Comparison of ENCODE assay signal across 8 cellular contexts in genomic region chr16:4350365-4350786, GRCh38. TPM values are rescaled to one million over a fixed set of nuclear protein-coding genes. Genes with fewer than 3 reads are reported as not detected.
DNase-seq lines count a peak whose midpoint lies in the region; ATAC-seq and TF ChIP-seq lines count a peak whose summit lies in the region.

No MANE protein-coding gene starts in this region.

- H3K36me3 ChIP-seq in HAP-1 (replicated peaks): peaks cover 19% of the 10 kb centered on the region
- peaks cover 8% of the 10 kb centered on the region for H3K36me3 ChIP-seq in iPS DF 6.9 (ENCODE audit: control insufficient read depth, insufficient read depth, low read length)

- H3K27me3 ChIP-seq in HAP-1 (ENCODE audit: low read depth): no peaks in the 10 kb centered on the region
- H3K27me3 ChIP-seq in iPS DF 6.9 (ENCODE audit: control insufficient read depth, insufficient read depth, low read length): no peaks in the 10 kb centered on the region

- H3K9me3 ChIP-seq in HAP-1 (no peaks in the 10 kb centered on the region), iPS DF 6.9 (ENCODE audit: control insufficient read depth, insufficient read depth, low read length) (no peaks in the 10 kb centered on the region)

- peaks cover 18% of the 10 kb centered on the region for H3K4me1 Mint-ChIP-seq in activated B cell treated with CpG ODN at 0.5 μM for 24 hours

- peak overlapping the region; percentile 77 for H3K27ac Mint-ChIP-seq in activated B cell treated with CpG ODN at 0.5 μM for 24 hours

- intact Hi-C loops in activated B cell treated with CpG ODN at 0.5 μM for 24 hours (cut with micrococcal nuclease): loop anchor here (2.0 to 5.0 kb wide), 4 partner anchors 14 to 78 kb away; partner anchors contain the start of genes CORO7 and TFAP4

- no peak overlapping the region for H3K27ac ChIP-seq in iPS DF 6.9 (ENCODE audit: low read length)

- CTCF ChIA-PET in activated B cell treated with CpG ODN at 0.5 μM for 24 hours (lab: Charles Lee): interaction anchor here (1.1 to 2.6 kb wide), 3 partner anchors 52 to 97 kb away, joined by 3 to 9 read pairs (median 3); no protein-coding TSS in a partner anchor

- TF ChIP-seq CTCF in activated B cell treated with CpG ODN at 0.5 μM for 24 hours (IDR thresholded peaks at IDR 0.05): no peak
- TF ChIP-seq CTCF in GM10266 (IDR thresholded peaks at IDR 0.05; ENCODE audit: control insufficient read depth, insufficient read depth, low read depth, missing control alignments): no peak

- DNase-seq in HAP-1 (ENCODE audit: low spot score in 2 of 2): no peak
- no peak for DNase-seq in activated B cell treated with CpG ODN at 0.5 μM for 24 hours
- DNase-seq in iPS DF 6.9 (ENCODE audit: low read depth, low spot score): no peak
- no peak for DNase-seq in stimulated activated naive CD8-positive, alpha-beta T cell treated with anti-CD3 and anti-CD28 coated beads, Interleukin-15, Interleukin-2, amounts not matched to agents 100 U/mL and 50 U/mL, for 24 hours
- no peak for DNase-seq in GM10266 (ENCODE audit: extremely low spot score)
- DNase-seq in NAMALWA (ENCODE audit: low spot score): no peak
- no peak for DNase-seq in HT-29 (ENCODE audit: low spot score)

- H3K27me3 Mint-ChIP-seq in activated B cell treated with CpG ODN at 0.5 μM for 24 hours: no peaks in the 10 kb centered on the region

- ATAC-seq in activated B cell treated with CpG ODN at 0.5 μM for 24 hours (ENCODE audit: low read depth) (no peak), GM18907 (IDR thresholded peaks at IDR 0.05; ENCODE audit: unreplicated experiment) (no peak)
- ATAC-seq in stimulated activated naive CD8-positive, alpha-beta T cell treated with anti-CD3 and anti-CD28 coated beads, Interleukin-15, Interleukin-2, amounts not matched to agents 100 U/mL and 50 U/mL, for 24 hours: peak; percentile 1

- peak overlapping the region; percentile 91 for H3K4me3 Mint-ChIP-seq in activated B cell treated with CpG ODN at 0.5 μM for 24 hours

- no peaks in the 10 kb centered on the region for H3K9me3 Mint-ChIP-seq in activated B cell treated with CpG ODN at 0.5 μM for 24 hours

- peaks cover 6% of the 10 kb centered on the region for H3K4me1 ChIP-seq in HAP-1
- H3K4me1 ChIP-seq in iPS DF 6.9 (ENCODE audit: control insufficient read depth, insufficient read depth, low read length): no peaks in the 10 kb centered on the region

- H3K4me3 ChIP-seq in HAP-1: peak overlapping the region; percentile 86
- H3K4me3 ChIP-seq in iPS DF 6.9 (ENCODE audit: low read length): peak overlapping the region; percentile 72

- peaks cover 14% of the 10 kb centered on the region for H3K36me3 Mint-ChIP-seq in activated B cell treated with CpG ODN at 0.5 μM for 24 hours (ENCODE audit: low read depth)

- POLR2A ChIA-PET in activated B cell treated with CpG ODN at 0.5 μM for 24 hours (lab: Charles Lee): interaction anchor here (0.6 to 2.5 kb wide), 7 partner anchors 23 to 1248 kb away, joined by 3 to 11 read pairs (median 3); partner anchors contain the start of genes ALG1 and TFAP4

- in situ Hi-C loops in HAP-1 (cut with MboI; ENCODE audit: low sequenced_read_pairs): loop anchor here (5.0 kb wide), 1 partner anchor 62 kb away; no protein-coding TSS in a partner anchor

- WGBS in iPS DF 6.9 (ENCODE audit: insufficient coverage, insufficient read length): no CpG with 5 or more reads among the region's 24 CpGs

RNA-seq across cellular contexts. Expression of gene PAM16, which starts 0.7 kb away (rescaled TPM):
- 42.4 and 58.1 TPM in 2 replicates for total RNA-seq in activated B cell treated with CpG ODN at 0.5 μM for 24 hours
- total RNA-seq in HT-29 (2014; rRNA removed; shearing (Covaris generic)): 159 and 165 TPM in 2 replicates

RNA-seq across cellular contexts. Expression of gene VASN, which starts 21.3 kb away (rescaled TPM):
- 0.11 and 0.15 TPM in 2 replicates for total RNA-seq in activated B cell treated with CpG ODN at 0.5 μM for 24 hours
- 1.8 and 2.2 TPM in 2 replicates for total RNA-seq in HT-29 (2014; rRNA removed; shearing (Covaris generic))

RNA-seq across cellular contexts. Expression of gene GLIS2, which starts 34.5 kb away (rescaled TPM):
- not detected in 2 replicates for total RNA-seq in activated B cell treated with CpG ODN at 0.5 μM for 24 hours
- 6.7 and 7.4 TPM in 2 replicates for total RNA-seq in HT-29 (2014; rRNA removed; shearing (Covaris generic))
